Comparison of ENCODE assay signal across 19 cellular contexts in the genomic region with DNA sequence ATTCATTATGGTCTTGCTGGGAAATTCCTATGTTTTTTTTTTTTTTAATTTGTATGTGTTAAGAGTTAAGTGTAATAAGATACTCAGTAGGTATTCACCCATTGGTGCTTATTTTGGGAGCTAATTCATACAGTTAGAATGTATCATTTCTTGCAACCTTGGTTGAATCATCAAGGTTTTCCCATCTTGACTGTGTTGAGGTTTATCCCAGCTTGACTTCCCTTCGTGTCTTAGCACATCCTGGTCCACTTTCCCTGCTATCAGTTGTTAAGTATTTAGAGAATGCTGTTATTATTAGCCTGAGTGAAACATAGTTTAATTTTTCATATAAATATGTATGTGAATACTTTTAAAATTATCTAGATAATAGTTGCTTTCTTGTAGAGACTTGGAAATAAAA. TPM values are rescaled to one million over a fixed set of nuclear protein-coding genes. Genes with fewer than 3 reads are reported as not detected.
DNase-seq lines count a peak whose midpoint lies in the region; ATAC-seq and TF ChIP-seq lines count a peak whose summit lies in the region.
"Had no signal": no experiment of that assay in that cellular context is flagged by ENCODE, and none has a peak within 500 bp of the region (broad histone marks: within the 10 kb centered on the region; RNA-seq: fewer than 3 reads in every experiment).

No MANE protein-coding gene starts in this region.

- H3K36me3 Mint-ChIP-seq in activated naive CD4-positive, alpha-beta T cell treated with anti-CD3 and anti-CD28 coated beads for 36 hours (ENCODE audit: low read depth) = peaks cover 6% of the 10 kb centered on the region
- H3K36me3 Mint-ChIP-seq in activated naive CD4-positive, alpha-beta T cell treated with anti-CD3 and anti-CD28 coated beads, Interleukin-2, amount 10 ng/mL, durations not matched to agents 7 days and 5 days = peaks cover 35% of the 10 kb centered on the region

- DNase-seq in activated naive CD4-positive, alpha-beta T cell treated with anti-CD3 and anti-CD28 coated beads for 36 hours = no peak
- DNase-seq in activated naive CD4-positive, alpha-beta T cell treated with anti-CD3 and anti-CD28 coated beads, Interleukin-2, amount 10 ng/mL, durations not matched to agents 7 days and 5 days = no peak
- peak; percentile 65 for DNase-seq in fibroblast of mammary gland (ENCODE audit: low read depth)
- DNase-seq in osteoblast (ENCODE audit: insufficient read length, low spot score, missing footprints) = no peak
- no peak for DNase-seq in GM10248 (ENCODE audit: extremely low spot score)
- DNase-seq in NCI-H345 treated with DMSO at 0.1 percent for 48 hours (lab: John Stamatoyannopoulos, UW; ENCODE audit: unreplicated experiment) = no peak
- no peak for DNase-seq in NCI-H146 treated with DMSO at 0.1 percent for 48 hours (lab: John Stamatoyannopoulos, UW; ENCODE audit: unreplicated experiment)
- DNase-seq: activated CD4-positive, alpha-beta T cell treated with anti-CD3 and anti-CD28 coated beads for 48 hours; activated effector memory CD4-positive, alpha-beta T cell treated with Interleukin-2 at 50 U/mL for 16 hours; amygdala; endodermal cell; NCI-H1048; NCI-H2029 treated with DMSO at 0.1 percent for 48 hours; NCI-H510A treated with DMSO at 0.1 percent for 48 hours; substantia nigra had no signal

- peak overlapping the region; percentile 9 for H3K27ac ChIP-seq in osteoblast (ENCODE audit: low read depth, low read length)
- H3K27ac ChIP-seq: 22Rv1; BLaER1 treated with 17β-estradiol and CSF1 and Interleukin-3, amounts not matched to agents 10 nM and 100 nM had no signal

- H3K4me3 ChIP-seq in fibroblast of mammary gland (ENCODE audit: control insufficient read depth, low read depth, low read length) (no peak overlapping the region), osteoblast (ENCODE audit: insufficient read depth, low read length) (no peak overlapping the region)
- H3K4me3 ChIP-seq: BLaER1 treated with 17β-estradiol and CSF1 and Interleukin-3, amounts not matched to agents 10 nM and 100 nM had no signal

- no peaks in the 10 kb centered on the region for H3K27me3 Mint-ChIP-seq in activated naive CD4-positive, alpha-beta T cell treated with anti-CD3 and anti-CD28 coated beads for 36 hours (ENCODE audit: low read depth)
- no peaks in the 10 kb centered on the region for H3K27me3 Mint-ChIP-seq in activated naive CD4-positive, alpha-beta T cell treated with anti-CD3 and anti-CD28 coated beads, Interleukin-2, amount 10 ng/mL, durations not matched to agents 7 days and 5 days

- peaks cover 8% of the 10 kb centered on the region for H3K4me1 ChIP-seq in osteoblast (ENCODE audit: insufficient read depth, low read length)

- H3K36me3 ChIP-seq in osteoblast (ENCODE audit: insufficient read depth, low read length) = no peaks in the 10 kb centered on the region

- no peak overlapping the region for H3K4me2 ChIP-seq in osteoblast (ENCODE audit: insufficient read depth, low read length)

- CTCF ChIA-PET in activated naive CD4-positive, alpha-beta T cell treated with anti-CD3 and anti-CD28 coated beads for 36 hours (lab: Charles Lee) = interaction anchor here (0.6 kb wide), 1 partner anchor 64 kb away, joined by 3 read pairs; no protein-coding TSS in a partner anchor
- CTCF ChIA-PET in activated naive CD4-positive, alpha-beta T cell treated with anti-CD3 and anti-CD28 coated beads, Interleukin-2, amount 10 ng/mL, durations not matched to agents 7 days and 5 days (lab: Charles Lee) = no interaction called here
- CTCF ChIA-PET in GM10248 (lab: Yijun Ruan, JAX) = no interaction called here

- H3K27me3 ChIP-seq in osteoblast (ENCODE audit: insufficient read depth, low read length) = no peaks in the 10 kb centered on the region
- H3K27me3 ChIP-seq: BLaER1 treated with 17β-estradiol and CSF1 and Interleukin-3, amounts not matched to agents 10 nM and 100 nM had no signal

- H3K27ac Mint-ChIP-seq in activated naive CD4-positive, alpha-beta T cell treated with anti-CD3 and anti-CD28 coated beads for 36 hours = peak overlapping the region; percentile 34
- no peak overlapping the region for H3K27ac Mint-ChIP-seq in activated naive CD4-positive, alpha-beta T cell treated with anti-CD3 and anti-CD28 coated beads, Interleukin-2, amount 10 ng/mL, durations not matched to agents 7 days and 5 days
- H3K27ac Mint-ChIP-seq: endodermal cell had no signal

- H4K20me1 ChIP-seq in osteoblast (ENCODE audit: insufficient read depth, low read length) = peaks cover 42% of the 10 kb centered on the region

- H3K79me2 ChIP-seq in osteoblast (ENCODE audit: insufficient read depth, low read length) = peaks cover 98% of the 10 kb centered on the region

- no peak overlapping the region for H2AFZ ChIP-seq in osteoblast (ENCODE audit: low read length)

- H3K9me3 ChIP-seq in osteoblast (ENCODE audit: low read depth, low read length) = no peaks in the 10 kb centered on the region

- no peaks in the 10 kb centered on the region for H3K9me3 Mint-ChIP-seq in activated naive CD4-positive, alpha-beta T cell treated with anti-CD3 and anti-CD28 coated beads for 36 hours
- H3K9me3 Mint-ChIP-seq in activated naive CD4-positive, alpha-beta T cell treated with anti-CD3 and anti-CD28 coated beads, Interleukin-2, amount 10 ng/mL, durations not matched to agents 7 days and 5 days = no peaks in the 10 kb centered on the region
- H3K9me3 Mint-ChIP-seq: endodermal cell had no signal

- H3K4me1 Mint-ChIP-seq in activated naive CD4-positive, alpha-beta T cell treated with anti-CD3 and anti-CD28 coated beads for 36 hours (ENCODE audit: low read depth) = peaks cover 71% of the 10 kb centered on the region
- peaks cover 9% of the 10 kb centered on the region for H3K4me1 Mint-ChIP-seq in activated naive CD4-positive, alpha-beta T cell treated with anti-CD3 and anti-CD28 coated beads, Interleukin-2, amount 10 ng/mL, durations not matched to agents 7 days and 5 days

- intact Hi-C loops in activated naive CD4-positive, alpha-beta T cell treated with anti-CD3 and anti-CD28 coated beads for 36 hours (cut with micrococcal nuclease) = no loop called here

- no peak overlapping the region for H3K4me3 Mint-ChIP-seq in activated naive CD4-positive, alpha-beta T cell treated with anti-CD3 and anti-CD28 coated beads for 36 hours
- H3K4me3 Mint-ChIP-seq in activated naive CD4-positive, alpha-beta T cell treated with anti-CD3 and anti-CD28 coated beads, Interleukin-2, amount 10 ng/mL, durations not matched to agents 7 days and 5 days = no peak overlapping the region
- H3K4me3 Mint-ChIP-seq: endodermal cell had no signal

- ATAC-seq in SK-N-SH treated with all-trans-retinoic acid at 6 μM for 48 hours = peak; percentile 79
- ATAC-seq: HCT116 had no signal

- TF ChIP-seq CTCF in fibroblast of mammary gland (conservative IDR thresholded peaks at IDR 0.05; ENCODE audit: control insufficient read depth, insufficient read depth, low read depth, low read length) = no peak
- TF ChIP-seq CTCF in osteoblast (IDR thresholded peaks at IDR 0.05; ENCODE audit: extremely low read depth, low read depth, low read length) = no peak
- TF ChIP-seq CTCF in GM10248 (IDR thresholded peaks at IDR 0.05; ENCODE audit: control extremely low read depth, extremely low read depth, low read depth, missing control alignments) = no peak

- POLR2A ChIA-PET in GM10248 (lab: Yijun Ruan, JAX) = no interaction called here

TF ChIP-seq in SK-N-SH treated with all-trans-retinoic acid at 6 μM for 48 hours, 23 proteins besides CTCF, POLR2A, EP300 and RAD21:
- TF ChIP-seq TOX (CRISPR knock-in tag; IDR thresholded peaks at IDR 0.05; ENCODE audit: borderline replicate concordance) (no peak), BACH2 (CRISPR knock-in tag; IDR thresholded peaks at IDR 0.05; ENCODE audit: borderline replicate concordance) (no peak), ISL1 (CRISPR knock-in tag; IDR thresholded peaks at IDR 0.05) (peak; percentile 26; the same call in 1 of the 2 replicates), PPARA (CRISPR knock-in tag; IDR thresholded peaks at IDR 0.05; ENCODE audit: borderline replicate concordance) (no peak), ARNTL (CRISPR knock-in tag; IDR thresholded peaks at IDR 0.05; ENCODE audit: borderline replicate concordance, low read depth) (no peak)

RNA-seq across cellular contexts. Expression of a gene that starts 20.8 kb away (rescaled TPM):
- total RNA-seq in activated naive CD4-positive, alpha-beta T cell treated with anti-CD3 and anti-CD28 coated beads for 36 hours = 10 to 100 TPM; 30.3 to 35.6 TPM
- 38.4 and 44.5 TPM in 2 replicates for total RNA-seq in osteoblast
